In the genomic region with DNA sequence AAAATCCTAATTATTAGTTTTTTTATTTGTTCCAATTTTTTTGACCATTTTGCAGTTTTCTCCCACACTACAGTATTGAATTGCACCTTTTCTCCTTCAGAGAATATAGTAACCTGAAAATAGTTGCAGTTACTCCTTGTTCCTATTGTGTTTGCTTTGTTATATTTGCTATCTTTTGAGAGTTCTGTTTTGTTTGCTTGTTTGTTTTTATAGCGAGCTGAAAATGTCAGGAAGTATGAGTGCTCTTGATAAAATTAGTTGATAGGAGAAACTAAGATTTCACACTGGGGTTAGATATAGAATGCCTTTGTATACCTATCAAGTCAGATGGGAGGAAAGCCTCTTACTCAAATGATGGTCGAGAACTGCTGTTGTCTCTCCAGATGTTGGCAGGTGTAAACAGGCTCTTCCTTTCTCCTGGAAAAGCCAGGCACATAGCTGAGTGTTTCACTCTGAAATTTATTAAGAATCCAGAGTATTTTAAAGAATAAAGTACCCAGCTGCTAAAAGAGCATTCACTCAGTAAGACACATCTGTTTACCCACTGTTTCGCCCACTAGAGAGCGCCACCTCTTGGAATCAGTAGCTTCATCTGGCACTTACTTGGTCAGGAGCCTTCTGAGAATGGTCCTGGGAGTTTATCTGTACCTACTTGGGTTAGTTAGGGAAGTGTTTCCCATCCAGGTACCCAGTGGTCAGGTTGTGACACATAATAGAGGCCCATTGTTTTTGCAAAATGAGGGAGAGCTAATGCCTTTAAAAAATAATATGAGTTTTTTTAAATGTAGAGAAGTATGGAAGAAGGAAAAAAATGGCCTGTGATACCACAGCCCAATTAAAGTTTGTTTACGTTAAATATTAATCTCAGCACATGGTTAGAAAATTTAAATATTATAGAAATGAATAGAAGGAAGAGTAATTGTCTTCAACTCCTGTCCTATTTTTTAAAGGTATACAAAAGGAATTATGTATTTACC, we compare ENCODE assay signal across 9 cellular contexts. TPM values are rescaled to one million over a fixed set of nuclear protein-coding genes. Genes with fewer than 3 reads are reported as not detected.
DNase-seq lines count a peak whose midpoint lies in the region; ATAC-seq, FAIRE-seq and TF ChIP-seq lines count a peak whose summit lies in the region.
"Had no signal": no experiment of that assay in that cellular context is flagged by ENCODE, and none has a peak within 500 bp of the region (broad histone marks: within the 10 kb centered on the region; RNA-seq: fewer than 3 reads in every experiment).

No MANE protein-coding gene starts in this region.

- TF ChIP-seq CTCF in endothelial cell (IDR thresholded peaks at IDR 0.05; ENCODE audit: unreplicated experiment): peak; percentile 63

- WGBS in aorta, 2 donors: 73 to 80% methylated on average over 5 of the region's 5 CpGs

- H3K27ac ChIP-seq in aorta (ENCODE audit: low read depth in 1 of 2, low read length in 2 of 2): no peak overlapping the region

- DNase-seq in CMK (ENCODE audit: low read depth) (peak; percentile 38), GM18507 (ENCODE audit: extremely low spot score, insufficient read length, low read depth) (no peak), NCI-H774 (lab: John Stamatoyannopoulos, UW) (peak; percentile 47), endothelial cell (ENCODE audit: low spot score) (peak; percentile 56), pulmonary artery endothelial cell (ENCODE audit: low read depth, low spot score) (peak; percentile 11), aorta (no peak), NK-92 (lab: John Stamatoyannopoulos, UW; ENCODE audit: unreplicated experiment) (no peak)
- DNase-seq: naive B cell had no signal

- intact Hi-C loops in aorta (cut with DNase I): no loop called here

- H3K9me3 Mint-ChIP-seq in endothelial cell (ENCODE audit: unreplicated experiment): no peaks in the 10 kb centered on the region
- H3K9me3 Mint-ChIP-seq: naive B cell had no signal

- no peaks in the 10 kb centered on the region for H3K4me1 Mint-ChIP-seq in endothelial cell (ENCODE audit: unreplicated experiment)

- peak; percentile 56 for ATAC-seq in HG02970 (IDR thresholded peaks at IDR 0.05; ENCODE audit: low FRiP score, unreplicated experiment)
- ATAC-seq in aorta (ENCODE audit: low FRiP score): no peak

- H3K4me3 Mint-ChIP-seq in endothelial cell (ENCODE audit: unreplicated experiment): no peak overlapping the region

- H3K36me3 ChIP-seq in aorta (ENCODE audit: control insufficient read depth in 1 of 2, insufficient read depth in 2 of 2, low read length in 1 of 2): peaks cover 0 to 10% of the 10 kb centered on the region in 2 donors

- no peaks in the 10 kb centered on the region for H3K9me3 ChIP-seq in aorta (ENCODE audit: control insufficient read depth, low read length)

- no peak overlapping the region for H3K4me3 ChIP-seq in aorta (ENCODE audit: low read length in 2 of 2)

- FAIRE-seq in GM18507 (lab: Jason Lieb, UNC): peak; percentile 71

- H3K27ac Mint-ChIP-seq in endothelial cell (ENCODE audit: unreplicated experiment): no peak overlapping the region

- no peaks in the 10 kb centered on the region for H3K4me1 ChIP-seq in aorta (ENCODE audit: control insufficient read depth in 1 of 2, insufficient read depth in 2 of 2, low read length in 2 of 2)

- H3K27me3 ChIP-seq in aorta (ENCODE audit: control insufficient read depth in 1 of 2, insufficient read depth in 2 of 2, low read length in 1 of 2): no peaks in the 10 kb centered on the region

- peaks cover 13% of the 10 kb centered on the region for H3K36me3 Mint-ChIP-seq in endothelial cell (ENCODE audit: low read depth, unreplicated experiment)

- H3K27me3 Mint-ChIP-seq in endothelial cell (ENCODE audit: unreplicated experiment): no peaks in the 10 kb centered on the region
- H3K27me3 Mint-ChIP-seq: naive B cell had no signal

RNA-seq across cellular contexts. Expression of gene NT5DC1, which starts 11.2 kb away (rescaled TPM):
- total RNA-seq in endothelial cell (ENCODE audit: unreplicated experiment): 33.9 TPM
- total RNA-seq in pulmonary artery endothelial cell: 9.5 and 14.6 TPM in 2 replicates
- 10 to 100 TPM; 42.9 to 47.5 TPM for total RNA-seq in aorta
- 10 to 100 TPM; 17.0 to 33.2 TPM for polyA plus RNA-seq in aorta

RNA-seq across cellular contexts. Expression of gene COL10A1, which starts 14.1 kb away (rescaled TPM):
- total RNA-seq in endothelial cell (ENCODE audit: unreplicated experiment) (not detected), pulmonary artery endothelial cell (not detected in 2 replicates), aorta (under 1 TPM in 1 of 2 donors, not detected in 1; 0.99 TPM)
- polyA plus RNA-seq in aorta: not detected

RNA-seq across cellular contexts. Expression of gene FRK, which starts 51.1 kb away (rescaled TPM):
- total RNA-seq in endothelial cell (ENCODE audit: unreplicated experiment) (0.08 TPM), pulmonary artery endothelial cell (0.07 and 0.14 TPM in 2 replicates), aorta (10 to 100 TPM in 1 of 2 donors, 1 to 10 TPM in 1; 9.3 to 18.3 TPM)
- polyA plus RNA-seq in aorta: 1 to 10 TPM; 1.8 to 2.8 TPM

Comparison
In these comparisons a context has a peak if more than half of its experiments do, and no peak if none do; other contexts are left out.
1. DNase-seq: peak in CMK (single experiment), NCI-H774 (single experiment), endothelial cell (single experiment) and pulmonary artery endothelial cell (single experiment); none in GM18507 (single experiment), aorta (0 of 2) and NK-92 (single experiment).